In the genomic region with DNA sequence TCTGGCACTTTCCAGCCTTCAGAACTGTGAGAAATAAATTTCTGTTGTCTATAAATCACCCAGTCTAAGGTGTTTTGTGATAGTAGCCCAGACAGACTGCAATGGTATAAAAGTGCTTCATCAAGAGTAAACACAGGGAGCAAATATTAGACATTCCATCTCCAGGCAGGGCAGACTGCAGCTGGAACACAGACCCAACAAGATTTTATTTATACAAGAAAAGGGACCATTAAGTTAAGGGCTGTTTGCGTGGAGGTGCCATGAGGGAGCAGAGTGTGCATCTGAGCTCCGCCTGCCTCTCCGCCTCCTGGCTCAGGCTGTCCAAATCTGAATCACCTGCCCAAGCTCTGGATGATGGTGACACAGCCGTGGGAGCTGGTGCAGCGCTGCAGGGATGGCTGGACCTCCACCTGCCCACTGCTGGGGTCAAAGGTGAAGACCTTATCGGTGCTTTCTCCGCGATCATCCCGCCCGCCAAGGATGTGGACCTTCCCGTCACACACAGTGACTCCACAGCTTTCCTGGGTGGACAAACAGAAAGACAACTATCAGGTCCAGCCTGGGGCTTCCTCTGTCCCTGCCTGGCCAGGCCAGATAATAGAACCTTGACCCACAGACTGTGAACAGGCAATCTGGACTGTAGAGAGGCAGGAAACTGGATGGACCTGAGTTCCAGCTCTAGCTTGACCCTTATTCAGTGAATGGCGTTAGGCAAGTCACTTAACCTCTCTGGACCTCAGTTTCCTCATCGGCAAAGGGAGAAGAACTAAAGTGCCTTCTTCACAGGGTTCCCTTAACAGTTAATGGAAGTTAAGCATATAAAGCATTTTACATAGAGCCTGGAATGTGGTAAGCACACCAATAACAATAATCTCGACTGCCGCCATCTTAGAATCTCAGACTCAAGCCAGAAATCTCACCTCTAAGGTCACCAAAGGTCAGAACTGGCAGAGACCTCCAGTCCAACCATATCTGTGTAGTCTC, we compare ENCODE assay signal across 1 cellular context.
A peak's percentile ranks its signal among the peaks of the same experiment; 100 is the strongest.
TF ChIP-seq lines count a peak whose summit lies in the region.

No MANE protein-coding gene starts in this region.

TF ChIP-seq in HepG2, 621 proteins besides CTCF, POLR2A, EP300 and RAD21 (continued from another document and continues in another):
- no peak for TF ChIP-seq SIN3A (IDR thresholded peaks at IDR 0.05; ENCODE audit: borderline replicate concordance, low read depth, low read length)
- TF ChIP-seq JDP2 (CRISPR knock-in tag; IDR thresholded peaks at IDR 0.05; ENCODE audit: borderline replicate concordance), result no peak
- no peak for TF ChIP-seq CBX2 (IDR thresholded peaks at IDR 0.05; ENCODE audit: low read depth, low read length)
- TF ChIP-seq CBX2 (CRISPR knock-in tag; IDR thresholded peaks at IDR 0.05; ENCODE audit: low read depth), result no peak
- peak; percentile 39; the same call in 1 of the 2 replicates for TF ChIP-seq KDM1A (CRISPR knock-in tag; IDR thresholded peaks at IDR 0.05)
- TF ChIP-seq ARNTL (CRISPR knock-in tag; IDR thresholded peaks at IDR 0.05), result peak; percentile 27; the same call in 1 of the 2 replicates
- no peak for TF ChIP-seq ZNF234 (CRISPR knock-in tag; conservative IDR thresholded peaks at IDR 0.05)
- TF ChIP-seq HOXA9 (CRISPR knock-in tag; IDR thresholded peaks at IDR 0.05; ENCODE audit: borderline replicate concordance), result no peak
- no peak for TF ChIP-seq ZNF496 (CRISPR knock-in tag; IDR thresholded peaks at IDR 0.05; ENCODE audit: insufficient replicate concordance)
- no peak for TF ChIP-seq ZNF282 (IDR thresholded peaks at IDR 0.05; ENCODE audit: partially characterized antibody)
- TF ChIP-seq, protein P1, sequence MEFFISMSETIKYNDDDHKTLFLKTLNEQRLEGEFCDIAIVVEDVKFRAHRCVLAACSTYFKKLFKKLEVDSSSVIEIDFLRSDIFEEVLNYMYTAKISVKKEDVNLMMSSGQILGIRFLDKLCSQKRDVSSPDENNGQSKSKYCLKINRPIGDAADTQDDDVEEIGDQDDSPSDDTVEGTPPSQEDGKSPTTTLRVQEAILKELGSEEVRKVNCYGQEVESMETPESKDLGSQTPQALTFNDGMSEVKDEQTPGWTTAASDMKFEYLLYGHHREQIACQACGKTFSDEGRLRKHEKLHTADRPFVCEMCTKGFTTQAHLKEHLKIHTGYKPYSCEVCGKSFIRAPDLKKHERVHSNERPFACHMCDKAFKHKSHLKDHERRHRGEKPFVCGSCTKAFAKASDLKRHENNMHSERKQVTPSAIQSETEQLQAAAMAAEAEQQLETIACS (CRISPR knock-in tag; IDR thresholded peaks at IDR 0.05), result no peak
- TF ChIP-seq PLRG1 (conservative IDR thresholded peaks at IDR 0.05), result no peak
- TF ChIP-seq RBFOX2 (IDR thresholded peaks at IDR 0.05; ENCODE audit: low read depth, low read length), result no peak
- no peak for TF ChIP-seq ZNF567 (CRISPR knock-in tag; IDR thresholded peaks at IDR 0.05; ENCODE audit: borderline replicate concordance)
- TF ChIP-seq, protein P2, sequence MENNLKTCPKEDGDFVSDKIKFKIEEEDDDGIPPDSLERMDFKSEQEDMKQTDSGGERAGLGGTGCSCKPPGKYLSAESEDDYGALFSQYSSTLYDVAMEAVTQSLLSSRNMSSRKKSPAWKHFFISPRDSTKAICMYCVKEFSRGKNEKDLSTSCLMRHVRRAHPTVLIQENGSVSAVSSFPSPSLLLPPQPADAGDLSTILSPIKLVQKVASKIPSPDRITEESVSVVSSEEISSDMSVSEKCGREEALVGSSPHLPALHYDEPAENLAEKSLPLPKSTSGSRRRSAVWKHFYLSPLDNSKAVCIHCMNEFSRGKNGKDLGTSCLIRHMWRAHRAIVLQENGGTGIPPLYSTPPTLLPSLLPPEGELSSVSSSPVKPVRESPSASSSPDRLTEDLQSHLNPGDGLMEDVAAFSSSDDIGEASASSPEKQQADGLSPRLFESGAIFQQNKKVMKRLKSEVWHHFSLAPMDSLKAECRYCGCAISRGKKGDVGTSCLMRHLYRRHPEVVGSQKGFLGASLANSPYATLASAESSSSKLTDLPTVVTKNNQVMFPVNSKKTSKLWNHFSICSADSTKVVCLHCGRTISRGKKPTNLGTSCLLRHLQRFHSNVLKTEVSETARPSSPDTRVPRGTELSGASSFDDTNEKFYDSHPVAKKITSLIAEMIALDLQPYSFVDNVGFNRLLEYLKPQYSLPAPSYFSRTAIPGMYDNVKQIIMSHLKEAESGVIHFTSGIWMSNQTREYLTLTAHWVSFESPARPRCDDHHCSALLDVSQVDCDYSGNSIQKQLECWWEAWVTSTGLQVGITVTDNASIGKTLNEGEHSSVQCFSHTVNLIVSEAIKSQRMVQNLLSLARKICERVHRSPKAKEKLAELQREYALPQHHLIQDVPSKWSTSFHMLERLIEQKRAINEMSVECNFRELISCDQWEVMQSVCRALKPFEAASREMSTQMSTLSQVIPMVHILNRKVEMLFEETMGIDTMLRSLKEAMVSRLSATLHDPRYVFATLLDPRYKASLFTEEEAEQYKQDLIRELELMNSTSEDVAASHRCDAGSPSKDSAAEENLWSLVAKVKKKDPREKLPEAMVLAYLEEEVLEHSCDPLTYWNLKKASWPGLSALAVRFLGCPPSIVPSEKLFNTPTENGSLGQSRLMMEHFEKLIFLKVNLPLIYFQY (CRISPR knock-in tag; IDR thresholded peaks at IDR 0.05; ENCODE audit: borderline replicate concordance), result peak; percentile 58
- TF ChIP-seq, protein P3, sequence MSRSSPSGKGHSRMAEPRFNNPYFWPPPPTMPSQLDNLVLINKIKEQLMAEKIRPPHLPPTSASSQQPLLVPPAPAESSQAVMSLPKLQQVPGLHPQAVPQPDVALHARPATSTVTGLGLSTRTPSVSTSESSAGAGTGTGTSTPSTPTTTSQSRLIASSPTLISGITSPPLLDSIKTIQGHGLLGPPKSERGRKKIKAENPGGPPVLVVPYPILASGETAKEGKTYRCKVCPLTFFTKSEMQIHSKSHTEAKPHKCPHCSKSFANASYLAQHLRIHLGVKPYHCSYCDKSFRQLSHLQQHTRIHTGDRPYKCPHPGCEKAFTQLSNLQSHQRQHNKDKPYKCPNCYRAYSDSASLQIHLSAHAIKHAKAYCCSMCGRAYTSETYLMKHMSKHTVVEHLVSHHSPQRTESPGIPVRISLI (CRISPR knock-in tag; IDR thresholded peaks at IDR 0.05; ENCODE audit: borderline replicate concordance), result no peak; the same call in 1 of the 2 replicates
- TF ChIP-seq, protein P4, sequence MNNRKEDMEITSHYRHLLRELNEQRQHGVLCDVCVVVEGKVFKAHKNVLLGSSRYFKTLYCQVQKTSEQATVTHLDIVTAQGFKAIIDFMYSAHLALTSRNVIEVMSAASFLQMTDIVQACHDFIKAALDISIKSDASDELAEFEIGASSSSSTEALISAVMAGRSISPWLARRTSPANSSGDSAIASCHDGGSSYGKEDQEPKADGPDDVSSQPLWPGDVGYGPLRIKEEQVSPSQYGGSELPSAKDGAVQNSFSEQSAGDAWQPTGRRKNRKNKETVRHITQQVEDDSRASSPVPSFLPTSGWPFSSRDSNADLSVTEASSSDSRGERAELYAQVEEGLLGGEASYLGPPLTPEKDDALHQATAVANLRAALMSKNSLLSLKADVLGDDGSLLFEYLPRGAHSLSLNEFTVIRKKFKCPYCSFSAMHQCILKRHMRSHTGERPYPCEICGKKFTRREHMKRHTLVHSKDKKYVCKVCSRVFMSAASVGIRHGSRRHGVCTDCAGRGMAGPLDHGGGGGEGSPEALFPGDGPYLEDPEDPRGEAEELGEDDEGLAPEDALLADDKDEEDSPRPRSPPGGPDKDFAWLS (CRISPR knock-in tag; IDR thresholded peaks at IDR 0.05; ENCODE audit: borderline replicate concordance), result no peak
- no peak for TF ChIP-seq ISX (CRISPR knock-in tag; conservative IDR thresholded peaks at IDR 0.05)
- TF ChIP-seq NR2F2 (IDR thresholded peaks at IDR 0.05; ENCODE audit: borderline replicate concordance, low read depth), result peak; percentile 60; the same call in 1 of the 2 replicates
- no peak for TF ChIP-seq AGO1 (IDR thresholded peaks at IDR 0.05; ENCODE audit: low read depth, low read length, poor library complexity, severe bottlenecking)
- TF ChIP-seq, protein P5, sequence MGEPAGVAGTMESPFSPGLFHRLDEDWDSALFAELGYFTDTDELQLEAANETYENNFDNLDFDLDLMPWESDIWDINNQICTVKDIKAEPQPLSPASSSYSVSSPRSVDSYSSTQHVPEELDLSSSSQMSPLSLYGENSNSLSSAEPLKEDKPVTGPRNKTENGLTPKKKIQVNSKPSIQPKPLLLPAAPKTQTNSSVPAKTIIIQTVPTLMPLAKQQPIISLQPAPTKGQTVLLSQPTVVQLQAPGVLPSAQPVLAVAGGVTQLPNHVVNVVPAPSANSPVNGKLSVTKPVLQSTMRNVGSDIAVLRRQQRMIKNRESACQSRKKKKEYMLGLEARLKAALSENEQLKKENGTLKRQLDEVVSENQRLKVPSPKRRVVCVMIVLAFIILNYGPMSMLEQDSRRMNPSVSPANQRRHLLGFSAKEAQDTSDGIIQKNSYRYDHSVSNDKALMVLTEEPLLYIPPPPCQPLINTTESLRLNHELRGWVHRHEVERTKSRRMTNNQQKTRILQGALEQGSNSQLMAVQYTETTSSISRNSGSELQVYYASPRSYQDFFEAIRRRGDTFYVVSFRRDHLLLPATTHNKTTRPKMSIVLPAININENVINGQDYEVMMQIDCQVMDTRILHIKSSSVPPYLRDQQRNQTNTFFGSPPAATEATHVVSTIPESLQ (CRISPR knock-in tag; conservative IDR thresholded peaks at IDR 0.05), result no peak
- no peak for TF ChIP-seq ZNF558 (CRISPR knock-in tag; IDR thresholded peaks at IDR 0.05; ENCODE audit: borderline replicate concordance)
- no peak for TF ChIP-seq ZNF577 (CRISPR knock-in tag; IDR thresholded peaks at IDR 0.05; ENCODE audit: borderline replicate concordance, low read depth)
- TF ChIP-seq, protein P6, sequence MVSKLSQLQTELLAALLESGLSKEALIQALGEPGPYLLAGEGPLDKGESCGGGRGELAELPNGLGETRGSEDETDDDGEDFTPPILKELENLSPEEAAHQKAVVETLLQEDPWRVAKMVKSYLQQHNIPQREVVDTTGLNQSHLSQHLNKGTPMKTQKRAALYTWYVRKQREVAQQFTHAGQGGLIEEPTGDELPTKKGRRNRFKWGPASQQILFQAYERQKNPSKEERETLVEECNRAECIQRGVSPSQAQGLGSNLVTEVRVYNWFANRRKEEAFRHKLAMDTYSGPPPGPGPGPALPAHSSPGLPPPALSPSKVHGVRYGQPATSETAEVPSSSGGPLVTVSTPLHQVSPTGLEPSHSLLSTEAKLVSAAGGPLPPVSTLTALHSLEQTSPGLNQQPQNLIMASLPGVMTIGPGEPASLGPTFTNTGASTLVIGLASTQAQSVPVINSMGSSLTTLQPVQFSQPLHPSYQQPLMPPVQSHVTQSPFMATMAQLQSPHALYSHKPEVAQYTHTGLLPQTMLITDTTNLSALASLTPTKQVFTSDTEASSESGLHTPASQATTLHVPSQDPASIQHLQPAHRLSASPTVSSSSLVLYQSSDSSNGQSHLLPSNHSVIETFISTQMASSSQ (IDR thresholded peaks at IDR 0.05; ENCODE audit: low read depth), result no peak
- TF ChIP-seq, protein P6 (CRISPR knock-in tag; IDR thresholded peaks at IDR 0.05; ENCODE audit: borderline replicate concordance), result no peak
- TF ChIP-seq BRD4 (CRISPR knock-in tag; IDR thresholded peaks at IDR 0.05), result no peak
- no peak for TF ChIP-seq REL (CRISPR knock-in tag; conservative IDR thresholded peaks at IDR 0.05)
- 0 out of 2 replicates have a peak, but pooled peaks have one; percentile 56 for TF ChIP-seq GTF3A (CRISPR knock-in tag; conservative IDR thresholded peaks at IDR 0.05)
- TF ChIP-seq KDM4B (CRISPR knock-in tag; IDR thresholded peaks at IDR 0.05), result no peak
- TF ChIP-seq ZNF607 (CRISPR knock-in tag; IDR thresholded peaks at IDR 0.05; ENCODE audit: borderline replicate concordance), result no peak
- TF ChIP-seq ZNF557 (CRISPR knock-in tag; IDR thresholded peaks at IDR 0.05), result no peak
- no peak for TF ChIP-seq ZBTB7A (CRISPR knock-in tag; IDR thresholded peaks at IDR 0.05)
- TF ChIP-seq, protein P7, sequence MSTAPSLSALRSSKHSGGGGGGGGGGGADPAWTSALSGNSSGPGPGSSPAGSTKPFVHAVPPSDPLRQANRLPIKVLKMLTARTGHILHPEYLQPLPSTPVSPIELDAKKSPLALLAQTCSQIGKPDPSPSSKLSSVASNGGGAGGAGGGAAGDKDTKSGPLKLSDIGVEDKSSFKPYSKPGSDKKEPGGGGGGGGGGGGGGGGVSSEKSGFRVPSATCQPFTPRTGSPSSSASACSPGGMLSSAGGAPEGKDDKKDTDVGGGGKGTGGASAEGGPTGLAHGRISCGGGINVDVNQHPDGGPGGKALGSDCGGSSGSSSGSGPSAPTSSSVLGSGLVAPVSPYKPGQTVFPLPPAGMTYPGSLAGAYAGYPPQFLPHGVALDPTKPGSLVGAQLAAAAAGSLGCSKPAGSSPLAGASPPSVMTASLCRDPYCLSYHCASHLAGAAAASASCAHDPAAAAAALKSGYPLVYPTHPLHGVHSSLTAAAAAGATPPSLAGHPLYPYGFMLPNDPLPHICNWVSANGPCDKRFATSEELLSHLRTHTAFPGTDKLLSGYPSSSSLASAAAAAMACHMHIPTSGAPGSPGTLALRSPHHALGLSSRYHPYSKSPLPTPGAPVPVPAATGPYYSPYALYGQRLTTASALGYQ (CRISPR knock-in tag; IDR thresholded peaks at IDR 0.05), result no peak
- TF ChIP-seq FOXP1 (IDR thresholded peaks at IDR 0.05), result no peak
- TF ChIP-seq FOXP1 (CRISPR knock-in tag; IDR thresholded peaks at IDR 0.05), result no peak
- TF ChIP-seq ZNF44 (CRISPR knock-in tag; IDR thresholded peaks at IDR 0.05), result no peak
- TF ChIP-seq, protein P8, sequence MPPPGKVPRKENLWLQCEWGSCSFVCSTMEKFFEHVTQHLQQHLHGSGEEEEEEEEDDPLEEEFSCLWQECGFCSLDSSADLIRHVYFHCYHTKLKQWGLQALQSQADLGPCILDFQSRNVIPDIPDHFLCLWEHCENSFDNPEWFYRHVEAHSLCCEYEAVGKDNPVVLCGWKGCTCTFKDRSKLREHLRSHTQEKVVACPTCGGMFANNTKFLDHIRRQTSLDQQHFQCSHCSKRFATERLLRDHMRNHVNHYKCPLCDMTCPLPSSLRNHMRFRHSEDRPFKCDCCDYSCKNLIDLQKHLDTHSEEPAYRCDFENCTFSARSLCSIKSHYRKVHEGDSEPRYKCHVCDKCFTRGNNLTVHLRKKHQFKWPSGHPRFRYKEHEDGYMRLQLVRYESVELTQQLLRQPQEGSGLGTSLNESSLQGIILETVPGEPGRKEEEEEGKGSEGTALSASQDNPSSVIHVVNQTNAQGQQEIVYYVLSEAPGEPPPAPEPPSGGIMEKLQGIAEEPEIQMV (CRISPR knock-in tag; IDR thresholded peaks at IDR 0.05; ENCODE audit: low read depth), result no peak
- no peak for TF ChIP-seq TP53 (CRISPR knock-in tag; conservative IDR thresholded peaks at IDR 0.05)
